ENCODE assay signal across 8 cellular contexts in the genomic region with DNA sequence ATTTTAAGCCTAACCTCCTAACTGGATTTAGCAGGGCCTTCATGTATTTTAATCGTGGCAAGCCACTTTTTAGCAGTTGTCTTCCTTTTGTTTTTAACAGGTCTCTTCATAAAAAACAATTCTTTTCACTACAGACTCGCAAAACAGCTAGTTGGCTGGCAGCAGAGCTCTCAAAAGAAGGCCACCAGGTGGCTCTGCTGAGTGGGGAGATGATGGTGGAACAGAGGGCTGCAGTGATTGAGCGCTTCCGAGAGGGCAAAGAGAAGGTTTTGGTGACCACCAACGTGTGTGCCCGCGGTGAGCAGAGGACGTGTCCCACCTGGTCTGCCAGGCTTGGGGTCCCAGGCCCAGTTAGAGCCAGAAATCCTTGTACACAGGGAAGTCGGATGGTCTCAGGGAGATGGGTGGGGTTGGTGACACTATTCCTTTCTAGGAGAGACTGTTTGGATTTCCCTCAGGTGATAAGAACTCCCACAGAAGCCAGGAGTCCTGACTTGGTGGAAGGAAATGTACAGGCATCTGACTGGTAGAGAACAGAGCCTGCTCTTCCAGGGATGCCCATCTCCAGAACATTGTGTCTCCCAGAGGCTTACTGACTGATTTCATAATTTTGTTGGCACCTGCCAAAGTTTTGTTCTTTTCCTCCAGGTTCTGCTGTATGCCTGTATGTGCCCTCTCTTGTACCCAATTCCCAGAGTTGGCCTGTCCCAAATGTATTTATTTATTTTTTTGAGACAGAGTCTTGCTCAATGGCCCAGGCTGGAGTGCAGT. TPM values are rescaled to one million over a fixed set of nuclear protein-coding genes. Genes with fewer than 3 reads are reported as not detected.
DNase-seq lines count a peak whose midpoint lies in the region; FAIRE-seq and TF ChIP-seq lines count a peak whose summit lies in the region.

No MANE protein-coding gene starts in this region.

- FAIRE-seq in GM12892 (lab: Jason Lieb, UNC): peak; percentile 63
- FAIRE-seq in kidney (lab: Jason Lieb, UNC): no peak

- TF ChIP-seq CTCF in A673 (conservative IDR thresholded peaks at IDR 0.05; ENCODE audit: low read depth, low read length) (peak; percentile 69), kidney (IDR thresholded peaks at IDR 0.05; ENCODE audit: borderline replicate concordance, extremely low read depth, insufficient read depth) (peak; percentile 27)

- H3K27me3 ChIP-seq in A673 (replicated peaks; ENCODE audit: insufficient read depth, low read depth, low read length, poor library complexity): no peaks in the 10 kb centered on the region

- H3K27ac Mint-ChIP-seq in activated naive CD4-positive, alpha-beta T cell treated with anti-CD3 and anti-CD28 coated beads, Interleukin-2, amount 10 ng/mL, durations not matched to agents 7 days and 5 days: peak overlapping the region; percentile 52

- CTCF ChIA-PET in A673 (lab: Charles Lee): interaction anchor here (0.7 to 0.8 kb wide), 2 partner anchors 192 to 322 kb away, joined by 3 read pairs; a partner anchor contains a TSS
- CTCF ChIA-PET in activated naive CD4-positive, alpha-beta T cell treated with anti-CD3 and anti-CD28 coated beads, Interleukin-2, amount 10 ng/mL, durations not matched to agents 7 days and 5 days (lab: Charles Lee): interaction anchor here (0.9 to 2.8 kb wide), 6 partner anchors 13 to 322 kb away, joined by 3 to 13 read pairs (median 3); no protein-coding TSS in a partner anchor

- H3K27ac ChIP-seq in A673 (ENCODE audit: low read depth, low read length, poor library complexity, severe bottlenecking) (no peak overlapping the region), kidney (ENCODE audit: low read depth in 2 of 2, low read length in 2 of 2) (no peak overlapping the region)

- BruUV-seq in A673 (replicated peaks; lab: Mats Ljungman, UMichigan): no TSS peak

- no peaks in the 10 kb centered on the region for H3K27me3 Mint-ChIP-seq in activated naive CD4-positive, alpha-beta T cell treated with anti-CD3 and anti-CD28 coated beads, Interleukin-2, amount 10 ng/mL, durations not matched to agents 7 days and 5 days

- H3K9me3 ChIP-seq in A673 (ENCODE audit: low read depth, low read length, poor library complexity, severe bottlenecking): no peaks in the 10 kb centered on the region
- H3K9me3 ChIP-seq in kidney (ENCODE audit: control insufficient read depth in 1 of 2, low read length in 2 of 2): no peaks in the 10 kb centered on the region

- POLR2A ChIA-PET in A673 (lab: Charles Lee; ENCODE audit: low non-redundant PET): no interaction called here

- no peak for TF ChIP-seq POLR2A in GM12892 (IDR thresholded peaks at IDR 0.05; ENCODE audit: low read depth, low read length)

- H3K4me1 ChIP-seq in A673 (ENCODE audit: insufficient read depth, low read length, poor library complexity, severe bottlenecking) (no peaks in the 10 kb centered on the region), kidney (ENCODE audit: control insufficient read depth in 1 of 2, insufficient read depth in 1 of 2, low read depth in 1 of 2, low read length in 2 of 2) (no peaks in the 10 kb centered on the region)

- H3K9me3 Mint-ChIP-seq in activated naive CD4-positive, alpha-beta T cell treated with anti-CD3 and anti-CD28 coated beads, Interleukin-2, amount 10 ng/mL, durations not matched to agents 7 days and 5 days: no peaks in the 10 kb centered on the region

- H3K4me1 Mint-ChIP-seq in activated naive CD4-positive, alpha-beta T cell treated with anti-CD3 and anti-CD28 coated beads, Interleukin-2, amount 10 ng/mL, durations not matched to agents 7 days and 5 days: no peaks in the 10 kb centered on the region

- intact Hi-C loops in A673 (cut with micrococcal nuclease; ENCODE audit: unreplicated experiment) (loop anchor here (2.0 kb wide), 1 partner anchor 321 kb away; no protein-coding TSS in a partner anchor), kidney (cut with DNase I) (no loop called here)

- peak; percentile 47 for DNase-seq in A673 (ENCODE audit: low spot score)
- no peak for DNase-seq in GM12892 (ENCODE audit: insufficient read length)
- peak; percentile 38 for DNase-seq in activated naive CD4-positive, alpha-beta T cell treated with anti-CD3 and anti-CD28 coated beads, Interleukin-2, amount 10 ng/mL, durations not matched to agents 7 days and 5 days
- peak; percentile 35 for DNase-seq in kidney
- no peak for DNase-seq in activated CD4-positive, CD25-positive, alpha-beta regulatory T cell treated with anti-CD3 and anti-CD28 coated beads, Interleukin-2, amount 50 U/mL, for 72 hours
- no peak for DNase-seq in ecto neural progenitor cell (ENCODE audit: low spot score)
- no peak for DNase-seq in NCI-H524 treated with DMSO at 0.1 percent for 48 hours (lab: John Stamatoyannopoulos, UW)
- no peak for DNase-seq in NCI-H2029 (lab: John Stamatoyannopoulos, UW)

- H3K4me3 Mint-ChIP-seq in activated naive CD4-positive, alpha-beta T cell treated with anti-CD3 and anti-CD28 coated beads, Interleukin-2, amount 10 ng/mL, durations not matched to agents 7 days and 5 days: no peak overlapping the region

- no peak overlapping the region for H3K9ac ChIP-seq in kidney (ENCODE audit: low read length in 2 of 2)

- H3K36me3 ChIP-seq in A673 (ENCODE audit: insufficient read depth, low read length, poor library complexity, severe bottlenecking) (peaks cover 9% of the 10 kb centered on the region), kidney (ENCODE audit: control insufficient read depth in 1 of 2, insufficient read depth in 2 of 2, low read length in 2 of 2) (peaks cover 12 to 28% of the 10 kb centered on the region in 2 donors)

- H3K4me3 ChIP-seq in A673 (ENCODE audit: low read depth, low read length, poor library complexity, severe bottlenecking) (no peak overlapping the region), kidney (ENCODE audit: low read length in 2 of 2) (no peak overlapping the region)

- H3K36me3 Mint-ChIP-seq in activated naive CD4-positive, alpha-beta T cell treated with anti-CD3 and anti-CD28 coated beads, Interleukin-2, amount 10 ng/mL, durations not matched to agents 7 days and 5 days: peaks cover 34% of the 10 kb centered on the region

RNA-seq across cellular contexts. Expression of a gene that starts 14.9 kb away (rescaled TPM):
- total RNA-seq in A673 (2021) (56.7 and 65.5 TPM in 2 replicates), kidney (34.8 TPM)
- 28.4 TPM for polyA plus RNA-seq in GM12892 (2012; ENCODE audit: missing spikeins)
- 19.8 TPM for polyA plus RNA-seq in kidney (ENCODE audit: insufficient read depth, low read depth, low replicate concordance)

RNA-seq across cellular contexts. Expression of a gene that starts 32.8 kb away (rescaled TPM):
- total RNA-seq in A673 (2021) (37.6 and 41.8 TPM in 2 replicates), kidney (33.4 TPM)
- polyA plus RNA-seq in GM12892 (2012; ENCODE audit: missing spikeins): 27.0 TPM
- polyA plus RNA-seq in kidney (ENCODE audit: insufficient read depth, low read depth, low replicate concordance): 25.6 TPM

RNA-seq across cellular contexts. Expression of a gene that starts 42.5 kb away (rescaled TPM):
- 234 and 270 TPM in 2 replicates for total RNA-seq in A673 (2021)
- polyA plus RNA-seq in GM12892 (2012; ENCODE audit: missing spikeins): 63.3 TPM
- total RNA-seq in kidney: 111 TPM
- polyA plus RNA-seq in kidney (ENCODE audit: insufficient read depth, low read depth, low replicate concordance): 58.2 TPM

Comparison
In these comparisons a context has a peak if more than half of its experiments do, and no peak if none do; other contexts are left out.
1. DNase-seq: peak in A673 (single experiment), activated naive CD4-positive, alpha-beta T cell treated with anti-CD3 and anti-CD28 coated beads, Interleukin-2, amount 10 ng/mL, durations not matched to agents 7 days and 5 days (single experiment) and kidney (single experiment); none in GM12892 (single experiment), activated CD4-positive, CD25-positive, alpha-beta regulatory T cell treated with anti-CD3 and anti-CD28 coated beads, Interleukin-2, amount 50 U/mL, for 72 hours (single experiment), ecto neural progenitor cell (single experiment), NCI-H524 treated with DMSO at 0.1 percent for 48 hours (single experiment) and NCI-H2029 (single experiment).